Comparison of ENCODE assay signal across 1 cellular context in the genomic region with DNA sequence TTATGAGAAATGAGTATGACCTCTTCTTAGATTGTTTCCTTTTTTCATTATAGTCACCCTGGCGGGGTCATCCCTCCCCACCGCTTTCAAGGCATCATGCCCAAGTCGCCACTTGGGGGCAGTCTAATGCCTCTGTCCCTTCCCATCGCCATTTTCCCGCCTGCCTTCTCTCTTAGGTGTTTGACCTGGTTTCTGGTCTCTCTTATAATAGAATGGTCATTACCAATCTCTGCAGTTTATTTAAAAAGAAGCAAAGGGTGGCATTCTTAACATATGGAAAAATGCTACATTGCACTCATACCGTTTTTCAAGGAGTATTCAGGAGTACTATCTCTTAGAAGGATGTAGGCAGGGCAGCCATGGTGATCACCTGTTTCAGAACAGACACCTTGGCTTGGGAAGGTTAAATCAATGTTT.
TF ChIP-seq lines count a peak whose summit lies in the region.

No MANE protein-coding gene starts in this region.

TF ChIP-seq in H1, 55 proteins besides CTCF, POLR2A, EP300 and RAD21:
- TF ChIP-seq CREB1 (IDR thresholded peaks at IDR 0.05) (no peak), FOSL1 (IDR thresholded peaks at IDR 0.05; ENCODE audit: insufficient read depth, low read depth, low read length) (no peak), YY1 (IDR thresholded peaks at IDR 0.05; ENCODE audit: low read depth, low read length) (peak; percentile 93)
- TF ChIP-seq, protein P1, sequence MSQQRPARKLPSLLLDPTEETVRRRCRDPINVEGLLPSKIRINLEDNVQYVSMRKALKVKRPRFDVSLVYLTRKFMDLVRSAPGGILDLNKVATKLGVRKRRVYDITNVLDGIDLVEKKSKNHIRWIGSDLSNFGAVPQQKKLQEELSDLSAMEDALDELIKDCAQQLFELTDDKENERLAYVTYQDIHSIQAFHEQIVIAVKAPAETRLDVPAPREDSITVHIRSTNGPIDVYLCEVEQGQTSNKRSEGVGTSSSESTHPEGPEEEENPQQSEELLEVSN (IDR thresholded peaks at IDR 0.05): 0 out of 2 replicates have a peak, but pooled peaks have one; percentile 56
- TF ChIP-seq, protein P2, sequence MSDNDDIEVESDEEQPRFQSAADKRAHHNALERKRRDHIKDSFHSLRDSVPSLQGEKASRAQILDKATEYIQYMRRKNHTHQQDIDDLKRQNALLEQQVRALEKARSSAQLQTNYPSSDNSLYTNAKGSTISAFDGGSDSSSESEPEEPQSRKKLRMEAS (IDR thresholded peaks at IDR 0.05): peak; percentile 14; the same call in 1 of the 2 replicates
